8 cellular contexts compared by ENCODE assay signal in genomic region chr19:40800339-40800996, GRCh38. TPM values are rescaled to one million over a fixed set of nuclear protein-coding genes. Genes with fewer than 3 reads are reported as not detected.
DNase-seq lines count a peak whose midpoint lies in the region; ATAC-seq, FAIRE-seq and TF ChIP-seq lines count a peak whose summit lies in the region.

No MANE protein-coding gene starts in this region.

- TF ChIP-seq CTCF in AG04450 (IDR thresholded peaks at IDR 0.05; ENCODE audit: low read depth, low read length), result no peak
- TF ChIP-seq CTCF in Loucy (conservative IDR thresholded peaks at IDR 0.05; ENCODE audit: low read length), result no peak
- no peak for TF ChIP-seq CTCF in choroid plexus epithelial cell (conservative IDR thresholded peaks at IDR 0.05; ENCODE audit: low read depth, low read length)

- peaks cover 61% of the 10 kb centered on the region for H4K20me1 ChIP-seq in Loucy (ENCODE audit: insufficient read depth, low read length, poor library complexity, severe bottlenecking)

- H3K27me3 Mint-ChIP-seq in naive B cell, result no peaks in the 10 kb centered on the region

- no peaks in the 10 kb centered on the region for H3K9me2 ChIP-seq in Loucy (replicated peaks; ENCODE audit: low read depth, low read length)

- peak overlapping the region; percentile 90 to 96 (median 94) for H3K4me3 Mint-ChIP-seq in naive B cell

- H3K4me3 ChIP-seq in AG04450 (ENCODE audit: low read depth, low read length), result peak overlapping the region; percentile 82
- peak overlapping the region; percentile 96 for H3K4me3 ChIP-seq in Loucy (ENCODE audit: low read length, poor library complexity, severe bottlenecking)
- H3K4me3 ChIP-seq in choroid plexus epithelial cell (ENCODE audit: low read depth, low read length), result peak overlapping the region; percentile 92

- H3K4me1 Mint-ChIP-seq in naive B cell, result peaks cover 79 to 85% (median 83%) of the 10 kb centered on the region in 3 donors

- ATAC-seq in naive B cell (ENCODE audit: low read depth in 2 of 2) (no peak), GM18505 (IDR thresholded peaks at IDR 0.05; ENCODE audit: unreplicated experiment) (no peak)

- CTCF ChIA-PET in AG04450 (lab: Charles Lee), result no interaction called here

- H3K27ac ChIP-seq in AG04450 (ENCODE audit: low read depth, low read length), result no peak overlapping the region

- H3K4me1 ChIP-seq in Loucy (ENCODE audit: insufficient read depth, low read length, poor library complexity, severe bottlenecking), result peaks cover 61% of the 10 kb centered on the region

- DNase-seq in AG04450 (ENCODE audit: low read depth, low spot score), result no peak
- no peak for DNase-seq in choroid plexus epithelial cell (ENCODE audit: low read depth)
- no peak for DNase-seq in naive B cell
- no peak for DNase-seq in iPS-NIHi11 (ENCODE audit: low spot score)
- no peak for DNase-seq in retina
- DNase-seq in GM12892 (ENCODE audit: insufficient read length), result no peak

- POLR2A ChIA-PET in AG04450 (lab: Yijun Ruan, JAX), result interaction anchor here (1.0 to 2.6 kb wide), 2 partner anchors 11 to 22 kb away, joined by 3 to 20 read pairs; partner anchors contain the start of gene RAB4B

- H3K9me3 ChIP-seq in AG04450 (ENCODE audit: control insufficient read depth, insufficient read depth, low read length) (no peaks in the 10 kb centered on the region; the same call in 1 of the 2 replicates), Loucy (ENCODE audit: insufficient read depth, low read depth, low read length) (no peaks in the 10 kb centered on the region)

- no peak overlapping the region for H2AFZ ChIP-seq in Loucy (ENCODE audit: low read length)

- peak overlapping the region; percentile 94 for H3K9ac ChIP-seq in Loucy (ENCODE audit: low read depth, low read length, poor library complexity, severe bottlenecking)

- no peaks in the 10 kb centered on the region for H3K9me3 Mint-ChIP-seq in naive B cell

- no peak for FAIRE-seq in GM12892 (lab: Jason Lieb, UNC)

- H3K79me2 ChIP-seq in Loucy (ENCODE audit: insufficient read depth, low read length), result peaks cover 65% of the 10 kb centered on the region

- H3F3A ChIP-seq in Loucy (ENCODE audit: low read depth), result 0 out of 2 replicates have a peak, but pooled peaks cover 3% of the 10 kb centered on the region

- TF ChIP-seq POLR2A in GM18505 (IDR thresholded peaks at IDR 0.05; ENCODE audit: borderline replicate concordance, extremely low read depth, insufficient read depth, insufficient read length), result no peak
- TF ChIP-seq POLR2A in GM12892 (IDR thresholded peaks at IDR 0.05; ENCODE audit: low read depth, low read length), result no peak

- H3K36me3 ChIP-seq in Loucy (ENCODE audit: insufficient read depth, low read length), result no peaks in the 10 kb centered on the region; the same call in 1 of the 2 replicates

- peak overlapping the region in 5 of 6 donors; percentile 70 to 97 (median 94) for H3K27ac Mint-ChIP-seq in naive B cell

- H3K27me3 ChIP-seq in AG04450 (ENCODE audit: control insufficient read depth, insufficient read depth, low read length), result no peaks in the 10 kb centered on the region
- no peaks in the 10 kb centered on the region for H3K27me3 ChIP-seq in Loucy (ENCODE audit: insufficient read depth, low read length, poor library complexity, severe bottlenecking)

- H3K36me3 Mint-ChIP-seq in naive B cell, result peaks cover 0 to 16% of the 10 kb centered on the region in 2 donors

- peak overlapping the region; percentile 87 for H3K4me2 ChIP-seq in Loucy (ENCODE audit: low read depth, low read length, poor library complexity, severe bottlenecking)

RNA-seq across cellular contexts. Expression of gene EGLN2, which starts 1.5 kb away (rescaled TPM):
- 28.2 and 40.6 TPM in 2 replicates for polyA plus RNA-seq in AG04450 (2011; rRNA removed)
- polyA minus RNA-seq in AG04450 (2011; rRNA and poly(A)+ RNA removed), result 35.8 and 54.2 TPM in 2 replicates
- 100 to 1,000 TPM in 4 of 6 donors, 10 to 100 TPM in 2; 66.8 to 184 (median 124) TPM for polyA plus RNA-seq in naive B cell (ENCODE audit: low read depth in 6 of 6)
- polyA plus RNA-seq in GM12892 (2012; ENCODE audit: missing spikeins), result 41.3 TPM

RNA-seq across cellular contexts. Expression of gene RAB4B, which starts 22.4 kb away (rescaled TPM):
- polyA plus RNA-seq in AG04450 (2011; rRNA removed) (14.0 and 16.2 TPM in 2 replicates), naive B cell (ENCODE audit: low read depth in 6 of 6) (100 to 1,000 TPM; 111 to 167 (median 145) TPM)
- 6.3 and 12.9 TPM in 2 replicates for polyA minus RNA-seq in AG04450 (2011; rRNA and poly(A)+ RNA removed)
- polyA plus RNA-seq in GM12892 (2012; ENCODE audit: missing spikeins), result 19.0 TPM

RNA-seq across cellular contexts. Expression of gene MIA, which starts 25.1 kb away (rescaled TPM):
- polyA plus RNA-seq in AG04450 (2011; rRNA removed) (not detected in 2 replicates), naive B cell (ENCODE audit: low read depth in 6 of 6) (not detected)
- polyA minus RNA-seq in AG04450 (2011; rRNA and poly(A)+ RNA removed), result not detected in 2 replicates
- polyA plus RNA-seq in GM12892 (2012; ENCODE audit: missing spikeins), result 2.0 TPM

RNA-seq across cellular contexts. Expression of gene SNRPA, which starts 49.5 kb away (rescaled TPM):
- polyA plus RNA-seq in AG04450 (2011; rRNA removed), result 126 and 133 TPM in 2 replicates
- 229 and 285 TPM in 2 replicates for polyA minus RNA-seq in AG04450 (2011; rRNA and poly(A)+ RNA removed)
- polyA plus RNA-seq in naive B cell (ENCODE audit: low read depth in 6 of 6), result 10 to 100 TPM; 48.3 to 88.8 (median 59.8) TPM
- polyA plus RNA-seq in GM12892 (2012; ENCODE audit: missing spikeins), result 122 TPM

RNA-seq across cellular contexts. Expression of gene CYP2A6, which starts 49.8 kb away (rescaled TPM):
- polyA plus RNA-seq in AG04450 (2011; rRNA removed) (not detected in 2 replicates), naive B cell (ENCODE audit: low read depth in 6 of 6) (not detected)
- polyA minus RNA-seq in AG04450 (2011; rRNA and poly(A)+ RNA removed), result not detected in 2 replicates
- polyA plus RNA-seq in GM12892 (2012; ENCODE audit: missing spikeins), result not detected
